In the genomic region with DNA sequence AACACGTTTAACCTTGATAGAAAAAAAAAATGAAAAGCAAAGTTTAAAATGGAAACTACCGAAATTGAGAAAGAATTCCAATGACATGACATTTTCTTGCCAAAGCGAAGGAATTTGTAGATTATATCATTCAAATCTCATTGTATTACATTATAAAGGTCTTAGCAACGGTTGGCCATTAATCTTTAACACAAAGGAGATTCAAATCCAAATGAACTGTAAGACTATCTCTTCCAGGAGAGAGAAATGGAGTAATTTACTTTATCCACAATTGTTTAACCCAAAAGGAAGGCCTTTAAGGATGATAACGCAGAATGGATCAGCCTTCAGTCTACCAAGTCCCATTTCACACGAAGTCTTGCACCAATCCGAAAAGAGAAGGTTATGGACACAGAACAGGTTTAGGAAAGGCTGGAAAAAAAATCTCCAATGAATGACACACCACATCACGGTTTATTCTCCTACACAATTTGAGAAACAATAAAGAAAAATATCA, we compare ENCODE assay signal across 9 cellular contexts. TPM values are rescaled to one million over a fixed set of nuclear protein-coding genes. Genes with fewer than 3 reads are reported as not detected.
DNase-seq lines count a peak whose midpoint lies in the region; ATAC-seq, FAIRE-seq and TF ChIP-seq lines count a peak whose summit lies in the region.
"Had no signal": no experiment of that assay in that cellular context is flagged by ENCODE, and none has a peak within 500 bp of the region (broad histone marks: within the 10 kb centered on the region; RNA-seq: fewer than 3 reads in every experiment).

No MANE protein-coding gene starts in this region.

- no peak overlapping the region for H2AFZ ChIP-seq in K562 (ENCODE audit: low read depth, low read length)

- no peak overlapping the region for H3K4me2 ChIP-seq in K562 (ENCODE audit: insufficient read depth, low read length)

- no peak for TF ChIP-seq POLR2A in K562 (conservative IDR thresholded peaks at IDR 0.05)

- no peaks in the 10 kb centered on the region; a peak in 1 of 3 replicates for H3K36me3 ChIP-seq in HEK293 (ENCODE audit: control insufficient read depth in 2 of 2, insufficient read depth in 1 of 2, low read length in 2 of 2)
- no peaks in the 10 kb centered on the region for H3K36me3 ChIP-seq in K562 (ENCODE audit: control insufficient read depth, insufficient read depth, low read length)
- H3K36me3 ChIP-seq: neutrophil had no signal

- no peak for FAIRE-seq in K562 (lab: Jason Lieb, UNC)

- CTCF ChIA-PET in HEK293 (lab: Yijun Ruan, JAX) (interaction anchor here (0.6 to 2.6 kb wide), 11 partner anchors 11 to 174 kb away, joined by 3 to 22 read pairs (median 3); no protein-coding TSS in a partner anchor), K562 (lab: Yijun Ruan, JAX; ENCODE audit: low intra/inter-chr PET ratio) (interaction anchor here (0.6 kb wide), 1 partner anchor 180 kb away, joined by 5 read pairs; no protein-coding TSS in a partner anchor)

- in situ Hi-C loops in ACHN (cut with HindIII; ENCODE audit: low pct_ligation_motif_present, low pct_unique_long_range_greater_than_20kb, low sequenced_read_pairs) (no loop called here), K562 (cut with MboI) (no loop called here)

- TF ChIP-seq CTCF in HEK293 (tag by site-specific recombination; IDR thresholded peaks at IDR 0.05) (no peak), K562 (IDR thresholded peaks at IDR 0.05 in 2 of 3, conservative IDR thresholded peaks at IDR 0.05 in 1 of 3; ENCODE audit: insufficient read depth in 2 of 3, low read depth in 1 of 3, low read length in 3 of 3) (no peak)

- H3K27me3 ChIP-seq in K562 (ENCODE audit: control insufficient read depth in 2 of 2, insufficient read depth in 2 of 2, low read length in 2 of 2): peaks cover 29 to 33% of the 10 kb centered on the region in 2 experiments

- POLR2A ChIA-PET in HEK293 (lab: Yijun Ruan, JAX) (interaction anchor here (0.6 to 2.7 kb wide), 15 partner anchors 14 to 273 kb away, joined by 3 to 41 read pairs (median 12); a partner anchor contains a TSS), K562 (lab: Yijun Ruan, JAX) (interaction anchor here (0.7 kb wide), 1 partner anchor 18 kb away, joined by 4 read pairs; no protein-coding TSS in a partner anchor)

- no peak for TF ChIP-seq EP300 in K562 (IDR thresholded peaks at IDR 0.05; ENCODE audit: low read length)

- H3K9me1 ChIP-seq in K562 (ENCODE audit: control insufficient read depth, insufficient read depth, low read length): no peaks in the 10 kb centered on the region

- no peaks in the 10 kb centered on the region for H3K9me3 ChIP-seq in HEK293 (ENCODE audit: control insufficient read depth, insufficient read depth, low read depth, low read length)
- H3K9me3 ChIP-seq in K562 (replicated peaks; ENCODE audit: control insufficient read depth, insufficient read depth, low read depth, low read length): no peaks in the 10 kb centered on the region
- H3K9me3 ChIP-seq: neutrophil had no signal

- H3K4me3 ChIP-seq in HEK293 (ENCODE audit: low read depth, low read length): peak overlapping the region; percentile 92
- H3K4me3 ChIP-seq in K562: no peak overlapping the region

- TF ChIP-seq RAD21 in K562 (CRISPR knock-in tag; conservative IDR thresholded peaks at IDR 0.05 in 1 of 2, IDR thresholded peaks at IDR 0.05 in 1 of 2): no peak

- H3K4me1 ChIP-seq in HEK293 (ENCODE audit: control insufficient read depth, insufficient read depth, low read length): peaks cover 52% of the 10 kb centered on the region
- peaks cover 0 to 16% of the 10 kb centered on the region in 2 experiments; a peak in 2 of 5 replicates for H3K4me1 ChIP-seq in K562 (replicated peaks in 1 of 2; ENCODE audit: control insufficient read depth in 2 of 2, insufficient read depth in 2 of 2, low read length in 2 of 2)

- H3K9ac ChIP-seq in K562 (ENCODE audit: insufficient read depth in 1 of 2, low read depth in 2 of 2, low read length in 2 of 2): no peak overlapping the region

- intact Hi-C loops in K562 (cut with micrococcal nuclease): loop anchor here (10.0 kb wide), 2 partner anchors 193 to 323 kb away; no protein-coding TSS in a partner anchor

- DNase-seq in ACHN (peak; percentile 63), K562 (ENCODE audit: extremely low read depth in 1 of 4, low spot score in 3 of 4) (no peak), lung microvascular endothelial cell (ENCODE audit: low read depth in 2 of 2) (peak; percentile 9 to 45), RPMI8226 (no peak), germinal center (ENCODE audit: low spot score) (no peak)
- no peak for DNase-seq in stimulated activated naive CD4-positive, alpha-beta T cell treated with Interleukin-2 at 50 U/mL for 16 hours (lab: John Stamatoyannopoulos, UW)

- H3K27ac ChIP-seq in HEK293 (ENCODE audit: extremely low read depth, low read depth, low read length) (peak overlapping the region; percentile 97), K562 (ENCODE audit: extremely low read depth, low read depth, low read length) (no peak overlapping the region)
- H3K27ac ChIP-seq: neutrophil had no signal

- no peaks in the 10 kb centered on the region for H4K20me1 ChIP-seq in K562 (replicated peaks; ENCODE audit: control insufficient read depth, insufficient read depth, low read length)

- ATAC-seq in K562 (no peak), HG03045 (IDR thresholded peaks at IDR 0.05; ENCODE audit: unreplicated experiment) (no peak)

- WGBS in K562 (ENCODE audit: insufficient coverage, low coverage, missing lambda C conversion rate): 9% methylated on average over 8 of the region's 8 CpGs

- BruUV-seq in K562 (replicated peaks; lab: Mats Ljungman, UMichigan): no TSS peak

- H3K79me2 ChIP-seq in K562 (ENCODE audit: control insufficient read depth, insufficient read depth, low read length): no peaks in the 10 kb centered on the region

TF ChIP-seq in HEK293, 187 proteins besides CTCF, POLR2A, EP300 and RAD21 (continues in another document):
- TF ChIP-seq ZSCAN16 (tag by site-specific recombination; IDR thresholded peaks at IDR 0.05) (no peak), ZNF561 (tag by site-specific recombination; IDR thresholded peaks at IDR 0.05; ENCODE audit: borderline replicate concordance) (no peak), ZNF341 (tag by site-specific recombination; IDR thresholded peaks at IDR 0.05; ENCODE audit: low read depth) (no peak), YY2 (tag by site-specific recombination; IDR thresholded peaks at IDR 0.05) (no peak), PRDM1 (tag by site-specific recombination; IDR thresholded peaks at IDR 0.05) (peak; percentile 88), SP2 (tag by site-specific recombination; IDR thresholded peaks at IDR 0.05) (peak; percentile 16; the same call in 1 of the 2 replicates), KLF7 (tag by site-specific recombination; IDR thresholded peaks at IDR 0.05; ENCODE audit: borderline replicate concordance) (no peak), ZNF184 (tag by site-specific recombination; IDR thresholded peaks at IDR 0.05) (no peak), ZNF768 (tag by site-specific recombination; IDR thresholded peaks at IDR 0.05) (no peak), ZEB2 (tag by site-specific recombination; IDR thresholded peaks at IDR 0.05) (no peak), OSR2 (tag by site-specific recombination; IDR thresholded peaks at IDR 0.05) (no peak)

TF ChIP-seq in K562, 482 proteins besides CTCF, POLR2A, EP300 and RAD21 (continues in another document):
- TF ChIP-seq, protein P1, sequence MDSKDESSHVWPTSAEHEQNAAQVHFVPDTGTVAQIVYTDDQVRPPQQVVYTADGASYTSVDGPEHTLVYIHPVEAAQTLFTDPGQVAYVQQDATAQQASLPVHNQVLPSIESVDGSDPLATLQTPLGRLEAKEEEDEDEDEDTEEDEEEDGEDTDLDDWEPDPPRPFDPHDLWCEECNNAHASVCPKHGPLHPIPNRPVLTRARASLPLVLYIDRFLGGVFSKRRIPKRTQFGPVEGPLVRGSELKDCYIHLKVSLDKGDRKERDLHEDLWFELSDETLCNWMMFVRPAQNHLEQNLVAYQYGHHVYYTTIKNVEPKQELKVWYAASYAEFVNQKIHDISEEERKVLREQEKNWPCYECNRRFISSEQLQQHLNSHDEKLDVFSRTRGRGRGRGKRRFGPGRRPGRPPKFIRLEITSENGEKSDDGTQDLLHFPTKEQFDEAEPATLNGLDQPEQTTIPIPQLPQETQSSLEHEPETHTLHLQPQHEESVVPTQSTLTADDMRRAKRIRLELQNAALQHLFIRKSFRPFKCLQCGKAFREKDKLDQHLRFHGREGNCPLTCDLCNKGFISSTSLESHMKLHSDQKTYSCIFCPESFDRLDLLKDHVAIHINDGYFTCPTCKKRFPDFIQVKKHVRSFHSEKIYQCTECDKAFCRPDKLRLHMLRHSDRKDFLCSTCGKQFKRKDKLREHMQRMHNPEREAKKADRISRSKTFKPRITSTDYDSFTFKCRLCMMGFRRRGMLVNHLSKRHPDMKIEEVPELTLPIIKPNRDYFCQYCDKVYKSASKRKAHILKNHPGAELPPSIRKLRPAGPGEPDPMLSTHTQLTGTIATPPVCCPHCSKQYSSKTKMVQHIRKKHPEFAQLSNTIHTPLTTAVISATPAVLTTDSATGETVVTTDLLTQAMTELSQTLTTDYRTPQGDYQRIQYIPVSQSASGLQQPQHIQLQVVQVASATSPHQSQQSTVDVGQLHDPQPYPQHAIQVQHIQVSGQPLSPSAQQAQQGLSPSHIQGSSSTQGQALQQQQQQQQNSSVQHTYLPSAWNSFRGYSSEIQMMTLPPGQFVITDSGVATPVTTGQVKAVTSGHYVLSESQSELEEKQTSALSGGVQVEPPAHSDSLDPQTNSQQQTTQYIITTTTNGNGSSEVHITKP (IDR thresholded peaks at IDR 0.05; ENCODE audit: partially characterized antibody): no peak
- no peak for TF ChIP-seq ZFP1 (CRISPR knock-in tag; IDR thresholded peaks at IDR 0.05)

RNA-seq across cellular contexts. Expression of a gene that starts 1.5 kb away (rescaled TPM):
- 0.56 and 1.1 TPM in 2 replicates for total RNA-seq in K562 (2011; cell fraction: chromatin; rRNA removed; ENCODE audit: low replicate concordance)
- under 0.01 TPM in 1 of 2 replicates, not detected in the other for total RNA-seq in K562 (2011; cell fraction: nucleolus; rRNA removed)
- total RNA-seq in K562 (2011; cell fraction: nucleoplasm; rRNA removed): 0.15 and 0.69 TPM in 2 replicates
- total RNA-seq in K562 (2014; rRNA removed): 0.05 and 0.12 TPM in 2 replicates
- total RNA-seq in K562 (2014; rRNA removed; fragmentation: Illumina TruSeq; extraction: Trizol): 0.10 and 0.15 TPM in 2 replicates
- 0.15 and 0.29 TPM in 2 replicates for total RNA-seq in K562 (2015; rRNA removed; fragmentation: Illumina TruSeq; extraction: Trizol)
- total RNA-seq in K562 (2021): 0.55 and 0.85 TPM in 2 replicates
- polyA plus RNA-seq in K562 (2011; rRNA removed): 0.34 and 1.2 TPM in 2 replicates
- 0.01 and 0.10 TPM in 2 replicates for polyA plus RNA-seq in K562 (2011; cell fraction: cytosol; rRNA removed)
- 0.21 and 0.44 TPM in 2 replicates for polyA plus RNA-seq in K562 (2011; cell fraction: nucleus; rRNA removed)
- 0.06 and 0.14 TPM in 2 replicates for polyA plus RNA-seq in K562 (2012)
- polyA plus RNA-seq in K562 (2014; fragmentation: Illumina TruSeq; extraction: Trizol): 0.06 and 0.33 TPM in 2 replicates
- under 1 TPM; 0.03 to 0.13 TPM for polyA plus RNA-seq in K562 (2014; fragmentation: Nextera tagmentation; extraction: Ambion mirVana)
- polyA plus RNA-seq in K562 (2014; rRNA removed): 0.05 TPM in 1 of 2 replicates, not detected in the other
- polyA minus RNA-seq in K562 (2011; rRNA and poly(A)+ RNA removed): 1.8 and 4.3 TPM in 2 replicates
- polyA minus RNA-seq in K562 (2011; cell fraction: cytosol; rRNA and poly(A)+ RNA removed): 1.5 TPM in 1 of 2 replicates, not detected in the other
- 0.22 and 0.40 TPM in 2 replicates for polyA minus RNA-seq in K562 (2011; cell fraction: nucleus; rRNA and poly(A)+ RNA removed)
- total RNA-seq in lung microvascular endothelial cell: 8.9 and 12.6 TPM in 2 replicates

Comparison
In these comparisons a context has a peak if more than half of its experiments do, and no peak if none do; other contexts are left out.
1. DNase-seq: peak in ACHN (single experiment) and lung microvascular endothelial cell (2 of 2); none in K562 (0 of 4), RPMI8226 (single experiment), stimulated activated naive CD4-positive, alpha-beta T cell treated with Interleukin-2 at 50 U/mL for 16 hours (single experiment) and germinal center (single experiment).